Comparison of ENCODE assay signal across 8 cellular contexts in the genomic region with DNA sequence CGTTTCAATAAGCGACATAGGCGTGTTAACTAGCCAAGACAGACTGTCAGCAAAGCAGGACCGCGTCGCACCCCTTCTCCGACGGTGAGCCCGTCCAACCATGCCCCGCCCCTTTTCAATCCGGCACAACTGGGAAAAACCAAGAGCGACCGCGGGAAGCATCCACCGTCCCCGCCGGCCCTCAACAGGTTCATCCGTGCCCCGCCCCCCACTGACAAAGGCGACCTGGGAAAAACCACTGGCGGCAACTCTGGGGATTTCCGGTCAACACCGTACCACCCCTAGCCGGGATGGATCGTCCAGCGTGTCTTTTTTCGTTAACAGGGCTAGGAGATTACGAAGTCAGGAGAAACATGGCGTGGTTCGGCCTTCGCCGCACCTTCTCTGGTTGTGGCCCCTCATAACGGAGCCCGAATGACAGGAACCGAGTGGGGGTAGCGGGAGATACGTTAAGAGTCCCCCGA. TPM values are rescaled to one million over a fixed set of nuclear protein-coding genes. Genes with fewer than 3 reads are reported as not detected.
DNase-seq lines count a peak whose midpoint lies in the region; ATAC-seq and TF ChIP-seq lines count a peak whose summit lies in the region.

No MANE protein-coding gene starts in this region.

- H3K9ac ChIP-seq in mesendoderm (ENCODE audit: low read length) (peak overlapping the region; percentile 91), subcutaneous abdominal adipose tissue (ENCODE audit: low read length in 5 of 5) (peak overlapping the region; percentile 75 to 91 (median 82))

- H3K4me3 ChIP-seq in HL-60 (replicated peaks; ENCODE audit: insufficient read depth, low read length) (peak overlapping the region; percentile 79), mesendoderm (ENCODE audit: low read length) (peak overlapping the region; percentile 84), subcutaneous abdominal adipose tissue (ENCODE audit: low read depth in 1 of 5, low read length in 5 of 5) (peak overlapping the region; percentile 71 to 82 (median 80))

- peak; percentile 10 for ATAC-seq in GM18909 (IDR thresholded peaks at IDR 0.05; ENCODE audit: poor library complexity, unreplicated experiment)
- peak; percentile 7 for ATAC-seq in activated CD8-positive, alpha-beta memory T cell treated with anti-CD3 and anti-CD28 coated beads, Interleukin-2, amount 10 ng/mL, durations not matched to agents 7 days and 5 days

- no peak for TF ChIP-seq CTCF in HL-60 (IDR thresholded peaks at IDR 0.05; ENCODE audit: insufficient read depth, low read length)

- H3K36me3 ChIP-seq in mesendoderm (ENCODE audit: control insufficient read depth, insufficient read depth, low read length) (peaks cover 2% of the 10 kb centered on the region), subcutaneous abdominal adipose tissue (ENCODE audit: control insufficient read depth in 5 of 5, insufficient read depth in 5 of 5, low read length in 5 of 5) (peaks cover 0 to 34% (median 10%) of the 10 kb centered on the region in 5 donors)

- H3K36me3 Mint-ChIP-seq in activated CD8-positive, alpha-beta memory T cell treated with anti-CD3 and anti-CD28 coated beads, Interleukin-2, amount 10 ng/mL, durations not matched to agents 7 days and 5 days, result peaks cover 7% of the 10 kb centered on the region

- H2BK5ac ChIP-seq in mesendoderm (ENCODE audit: low read length), result peak overlapping the region; percentile 35

- H3K27me3 Mint-ChIP-seq in activated CD8-positive, alpha-beta memory T cell treated with anti-CD3 and anti-CD28 coated beads, Interleukin-2, amount 10 ng/mL, durations not matched to agents 7 days and 5 days, result no peaks in the 10 kb centered on the region

- CTCF ChIA-PET in activated CD8-positive, alpha-beta memory T cell treated with anti-CD3 and anti-CD28 coated beads, Interleukin-2, amount 10 ng/mL, durations not matched to agents 7 days and 5 days (lab: Charles Lee), result interaction anchor here (0.9 to 1.4 kb wide), 6 partner anchors 40 to 266 kb away, joined by 3 to 4 read pairs (median 3); no protein-coding TSS in a partner anchor

- H3K27me3 ChIP-seq in HL-60 (ENCODE audit: insufficient read depth, poor library complexity, severe bottlenecking) (no peaks in the 10 kb centered on the region), mesendoderm (ENCODE audit: insufficient read depth, low read length, poor library complexity) (no peaks in the 10 kb centered on the region), subcutaneous abdominal adipose tissue (ENCODE audit: control insufficient read depth in 5 of 5, insufficient read depth in 4 of 5, low read length in 5 of 5) (peaks cover 0 to 5% (median 2%) of the 10 kb centered on the region in 5 donors)

- no peak overlapping the region for H3K4ac ChIP-seq in mesendoderm (ENCODE audit: low read depth, low read length)

- peak overlapping the region; percentile 80 for H3K4me3 Mint-ChIP-seq in activated CD8-positive, alpha-beta memory T cell treated with anti-CD3 and anti-CD28 coated beads, Interleukin-2, amount 10 ng/mL, durations not matched to agents 7 days and 5 days

- H3K56ac ChIP-seq in mesendoderm (ENCODE audit: low read length), result peak overlapping the region; percentile 94

- peak overlapping the region; percentile 64 for H3K18ac ChIP-seq in mesendoderm (ENCODE audit: low read length)

- H3K79me1 ChIP-seq in mesendoderm (ENCODE audit: low read length), result no peaks in the 10 kb centered on the region

- no peaks in the 10 kb centered on the region for H3K9me3 Mint-ChIP-seq in activated CD8-positive, alpha-beta memory T cell treated with anti-CD3 and anti-CD28 coated beads, Interleukin-2, amount 10 ng/mL, durations not matched to agents 7 days and 5 days (ENCODE audit: low read depth)

- no peak overlapping the region for H2BK15ac ChIP-seq in mesendoderm (replicated peaks; ENCODE audit: low read depth)

- peaks cover 0 to 10% (median 7%) of the 10 kb centered on the region in 5 donors for H3K9me3 ChIP-seq in subcutaneous abdominal adipose tissue (ENCODE audit: control insufficient read depth in 5 of 5, low read length in 5 of 5)

- H3K27ac Mint-ChIP-seq in activated CD8-positive, alpha-beta memory T cell treated with anti-CD3 and anti-CD28 coated beads, Interleukin-2, amount 10 ng/mL, durations not matched to agents 7 days and 5 days, result peak overlapping the region; percentile 97

- H4K5ac ChIP-seq in mesendoderm (ENCODE audit: low read length), result no peak overlapping the region

- H3K4me2 ChIP-seq in mesendoderm (ENCODE audit: low read length), result peak overlapping the region; percentile 62

- H2BK120ac ChIP-seq in mesendoderm (ENCODE audit: low read depth, low read length), result no peak overlapping the region

- H3K23ac ChIP-seq in mesendoderm (ENCODE audit: low read length), result no peak overlapping the region

- H3K27ac ChIP-seq in HL-60 (replicated peaks) (peak overlapping the region; percentile 95), mesendoderm (ENCODE audit: low read depth, low read length) (peak overlapping the region; percentile 79), subcutaneous abdominal adipose tissue (ENCODE audit: low read depth, low read length) (peak overlapping the region; percentile 95)

- no peak overlapping the region for H2AK5ac ChIP-seq in mesendoderm (ENCODE audit: low read length)

- H3K4me1 Mint-ChIP-seq in activated CD8-positive, alpha-beta memory T cell treated with anti-CD3 and anti-CD28 coated beads, Interleukin-2, amount 10 ng/mL, durations not matched to agents 7 days and 5 days, result peaks cover 24% of the 10 kb centered on the region

- H3K4me1 ChIP-seq in mesendoderm (ENCODE audit: control insufficient read depth, low read depth, low read length) (no peaks in the 10 kb centered on the region), subcutaneous abdominal adipose tissue (ENCODE audit: control insufficient read depth in 5 of 5, insufficient read depth in 5 of 5, low read length in 5 of 5) (peaks cover 2 to 16% (median 16%) of the 10 kb centered on the region in 5 donors)

- WGBS in mesendoderm (ENCODE audit: extremely low coverage, insufficient coverage, low lambda C conversion rate), result no CpG with 5 or more reads among the region's 38 CpGs

- DNase-seq in ACHN (peak; percentile 64), HL-60 (ENCODE audit: low read depth in 1 of 2, low spot score in 1 of 2) (peak; percentile 59 to 74), NCI-H774 (lab: John Stamatoyannopoulos, UW) (peak; percentile 61), epidermal melanocyte (ENCODE audit: insufficient read length, low spot score) (peak; percentile 45), mesendoderm (peak; percentile 91)
- DNase-seq in activated CD8-positive, alpha-beta memory T cell treated with anti-CD3 and anti-CD28 coated beads, Interleukin-2, amount 10 ng/mL, durations not matched to agents 7 days and 5 days, result peak; percentile 72

- in situ Hi-C loops in ACHN (cut with HindIII; ENCODE audit: low pct_ligation_motif_present, low pct_unique_long_range_greater_than_20kb, low sequenced_read_pairs), result no loop called here

- peaks cover 10% of the 10 kb centered on the region for H3K79me2 ChIP-seq in mesendoderm (ENCODE audit: control insufficient read depth, insufficient read depth, low read length)

- no peak overlapping the region for H4K8ac ChIP-seq in mesendoderm (ENCODE audit: low read depth, low read length)

RNA-seq across cellular contexts. Expression of a gene that starts 0.4 kb away (rescaled TPM):
- 10 to 100 TPM; 52.9 to 53.2 TPM for total RNA-seq in activated CD8-positive, alpha-beta memory T cell treated with anti-CD3 and anti-CD28 coated beads, Interleukin-2, amount 10 ng/mL, durations not matched to agents 7 days and 5 days
- polyA plus RNA-seq in mesendoderm (2013, experiment 1 of 2), result 52.0 TPM
- polyA plus RNA-seq in mesendoderm (2013, experiment 2 of 2), result 55.2 TPM

RNA-seq across cellular contexts. Expression of a gene that starts 0.5 kb away (rescaled TPM):
- 10 to 100 TPM; 65.1 to 86.9 TPM for total RNA-seq in activated CD8-positive, alpha-beta memory T cell treated with anti-CD3 and anti-CD28 coated beads, Interleukin-2, amount 10 ng/mL, durations not matched to agents 7 days and 5 days
- polyA plus RNA-seq in mesendoderm (2013, experiment 1 of 2), result 83.0 TPM
- polyA plus RNA-seq in mesendoderm (2013, experiment 2 of 2), result 83.7 TPM

RNA-seq across cellular contexts. Expression of a gene that starts 14.3 kb away (rescaled TPM):
- total RNA-seq in activated CD8-positive, alpha-beta memory T cell treated with anti-CD3 and anti-CD28 coated beads, Interleukin-2, amount 10 ng/mL, durations not matched to agents 7 days and 5 days, result 10 to 100 TPM; 13.0 to 21.0 TPM
- 15.8 TPM for polyA plus RNA-seq in mesendoderm (2013, experiment 1 of 2)
- polyA plus RNA-seq in mesendoderm (2013, experiment 2 of 2), result 15.7 TPM

RNA-seq across cellular contexts. Expression of a gene that starts 21.6 kb away (rescaled TPM):
- 100 to 1,000 TPM; 168 to 252 TPM for total RNA-seq in activated CD8-positive, alpha-beta memory T cell treated with anti-CD3 and anti-CD28 coated beads, Interleukin-2, amount 10 ng/mL, durations not matched to agents 7 days and 5 days
- polyA plus RNA-seq in mesendoderm (2013, experiment 1 of 2), result 55.7 TPM
- polyA plus RNA-seq in mesendoderm (2013, experiment 2 of 2), result 57.8 TPM

Comparison
In these comparisons a context has a peak if more than half of its experiments do, and no peak if none do; other contexts are left out.
1. Peak in every context shown above with its lines: DNase-seq, ATAC-seq, H3K4me3 ChIP-seq and H3K27ac ChIP-seq.